In genomic region chr15:81315452-81316203, GRCh38 we compare ENCODE assay signal across 19 cellular contexts. TPM values are rescaled to one million over a fixed set of nuclear protein-coding genes. Genes with fewer than 3 reads are reported as not detected.
DNase-seq lines count a peak whose midpoint lies in the region; ATAC-seq and TF ChIP-seq lines count a peak whose summit lies in the region.
"Had no signal": no experiment of that assay in that cellular context is flagged by ENCODE, and none has a peak within 500 bp of the region (broad histone marks: within the 10 kb centered on the region; RNA-seq: fewer than 3 reads in every experiment).

No MANE protein-coding gene starts in this region.

- no peak overlapping the region for H3K4me3 ChIP-seq in lower lobe of right lung
- H3K4me3 ChIP-seq: adrenal gland, left lung, right atrium auricular region, tibial artery had no signal

- no peaks in the 10 kb centered on the region for H3K9me3 ChIP-seq in lower lobe of right lung
- H3K9me3 ChIP-seq: adrenal gland, left lung, right atrium auricular region, tibial artery had no signal

- DNase-seq in stimulated activated CD4-positive, alpha-beta T cell treated with anti-CD3 and anti-CD28 coated beads, Interleukin-1b, Interleukin-23, amount 100 ng/mL, for 48 hours: peak; percentile 30
- no peak for DNase-seq in stimulated activated CD4-positive, alpha-beta T cell treated with anti-CD3 and anti-CD28 coated beads, Interleukin-4, amount 100 ng/mL, for 1 hour
- no peak for DNase-seq in activated T-cell treated with anti-CD3 and anti-CD28 coated beads, Interleukin-2, amount 50 U/mL, for 24 hours
- DNase-seq in immature natural killer cell: peak in 2 of 3 donors; percentile 41 to 69
- DNase-seq in DMS114 treated with DMSO at 0.1 percent for 48 hours (lab: John Stamatoyannopoulos, UW; ENCODE audit: unreplicated experiment): no peak
- no peak for DNase-seq in WTC11 (ENCODE audit: low spot score)
- DNase-seq in lower lobe of right lung: no peak
- DNase-seq: activated CD4-positive, alpha-beta T cell treated with anti-CD3 and anti-CD28 coated beads for 48 hours; caudate nucleus; foreskin fibroblast; left lung; NCI-H2081 had no signal

- TF ChIP-seq CTCF in WTC11 (IDR thresholded peaks at IDR 0.05) (no peak), lower lobe of right lung (IDR thresholded peaks at IDR 0.05) (no peak)

- H3K27me3 Mint-ChIP-seq in activated T-cell treated with anti-CD3 and anti-CD28 coated beads, Interleukin-2, amount 50 U/mL, for 24 hours: no peaks in the 10 kb centered on the region
- H3K27me3 Mint-ChIP-seq in immature natural killer cell (ENCODE audit: low read depth in 3 of 3): peaks cover 0 to 1% (median 0%) of the 10 kb centered on the region in 3 donors
- no peaks in the 10 kb centered on the region; the same call in 1 of the 2 replicates for H3K27me3 Mint-ChIP-seq in WTC11 (ENCODE audit: low read depth)

- peak overlapping the region; percentile 74 for H3K27ac Mint-ChIP-seq in activated T-cell treated with anti-CD3 and anti-CD28 coated beads, Interleukin-2, amount 50 U/mL, for 24 hours
- H3K27ac Mint-ChIP-seq in immature natural killer cell (peak overlapping the region; percentile 61 to 96 (median 88)), WTC11 (no peak overlapping the region)

- peaks cover 59% of the 10 kb centered on the region for H3K4me1 Mint-ChIP-seq in activated T-cell treated with anti-CD3 and anti-CD28 coated beads, Interleukin-2, amount 50 U/mL, for 24 hours (ENCODE audit: low read depth)
- H3K4me1 Mint-ChIP-seq in immature natural killer cell: peaks cover 51 to 61% of the 10 kb centered on the region in 2 donors
- H3K4me1 Mint-ChIP-seq in WTC11: no peaks in the 10 kb centered on the region

- intact Hi-C loops in lower lobe of right lung (cut with DNase I): no loop called here

- POLR2A ChIA-PET in WTC11 (lab: Charles Lee): no interaction called here

- ATAC-seq in GM21717 (IDR thresholded peaks at IDR 0.05; ENCODE audit: unreplicated experiment): no peak
- no peak for ATAC-seq in WTC11
- ATAC-seq in lower lobe of right lung: no peak
- ATAC-seq: left lung had no signal

- H3K4me1 ChIP-seq in lower lobe of right lung: peaks cover 21% of the 10 kb centered on the region

- no peaks in the 10 kb centered on the region for H3K9me3 Mint-ChIP-seq in activated T-cell treated with anti-CD3 and anti-CD28 coated beads, Interleukin-2, amount 50 U/mL, for 24 hours
- H3K9me3 Mint-ChIP-seq in immature natural killer cell (no peaks in the 10 kb centered on the region), WTC11 (no peaks in the 10 kb centered on the region)

- no peak overlapping the region for H3K4me3 Mint-ChIP-seq in activated T-cell treated with anti-CD3 and anti-CD28 coated beads, Interleukin-2, amount 50 U/mL, for 24 hours
- H3K4me3 Mint-ChIP-seq in immature natural killer cell: peak overlapping the region in 2 of 5 donors; percentile 29 to 36
- no peak overlapping the region for H3K4me3 Mint-ChIP-seq in WTC11

- no peaks in the 10 kb centered on the region for H3K27me3 ChIP-seq in lower lobe of right lung (ENCODE audit: low read depth)
- H3K27me3 ChIP-seq: adrenal gland, left lung, right atrium auricular region, tibial artery had no signal

- peaks cover 89% of the 10 kb centered on the region for H3K36me3 Mint-ChIP-seq in activated T-cell treated with anti-CD3 and anti-CD28 coated beads, Interleukin-2, amount 50 U/mL, for 24 hours (ENCODE audit: low read depth)
- H3K36me3 Mint-ChIP-seq in immature natural killer cell (peaks cover 0 to 12% (median 4%) of the 10 kb centered on the region in 3 donors), WTC11 (peaks cover 28% of the 10 kb centered on the region)

- H3K36me3 ChIP-seq in lower lobe of right lung: peaks cover 50% of the 10 kb centered on the region
- H3K36me3 ChIP-seq: adrenal gland had no signal

- no peak overlapping the region for H3K27ac ChIP-seq in lower lobe of right lung
- H3K27ac ChIP-seq: adrenal gland, left lung, right atrium auricular region, tibial artery had no signal

- CTCF ChIA-PET in WTC11 (lab: Charles Lee): no interaction called here

TF ChIP-seq in WTC11, 78 proteins besides CTCF, POLR2A, EP300 and RAD21:
- no peak for TF ChIP-seq MYBL2 (CRISPR knock-in tag; IDR thresholded peaks at IDR 0.05)
- no peak for TF ChIP-seq JAZF1 (CRISPR knock-in tag; IDR thresholded peaks at IDR 0.05)
- no peak for TF ChIP-seq ZSCAN18 (CRISPR knock-in tag; IDR thresholded peaks at IDR 0.05)
- no peak for TF ChIP-seq GRHL2 (CRISPR knock-in tag; IDR thresholded peaks at IDR 0.05; ENCODE audit: insufficient replicate concordance, severe bottlenecking)
- TF ChIP-seq, protein P1, sequence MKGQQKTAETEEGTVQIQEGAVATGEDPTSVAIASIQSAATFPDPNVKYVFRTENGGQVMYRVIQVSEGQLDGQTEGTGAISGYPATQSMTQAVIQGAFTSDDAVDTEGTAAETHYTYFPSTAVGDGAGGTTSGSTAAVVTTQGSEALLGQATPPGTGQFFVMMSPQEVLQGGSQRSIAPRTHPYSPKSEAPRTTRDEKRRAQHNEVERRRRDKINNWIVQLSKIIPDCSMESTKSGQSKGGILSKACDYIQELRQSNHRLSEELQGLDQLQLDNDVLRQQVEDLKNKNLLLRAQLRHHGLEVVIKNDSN (CRISPR knock-in tag; IDR thresholded peaks at IDR 0.05): no peak
- TF ChIP-seq ETV6 (CRISPR knock-in tag; IDR thresholded peaks at IDR 0.05): no peak
- TF ChIP-seq ATF1 (CRISPR knock-in tag; IDR thresholded peaks at IDR 0.05): no peak

RNA-seq across cellular contexts. Expression of gene STARD5, which starts 8.3 kb away (rescaled TPM):
- 1 to 10 TPM in 2 of 3 donors, not detected in 1; 1.7 to 3.8 TPM for polyA plus RNA-seq in immature natural killer cell
- 6.3 to 7.2 TPM (median 6.8 TPM) in 3 replicates for total RNA-seq in WTC11 (2021)
- total RNA-seq in lower lobe of right lung: 5.2 TPM

RNA-seq across cellular contexts. Expression of gene TMC3, which starts 58.4 kb away (rescaled TPM):
- under 1 TPM in 1 of 3 donors, not detected in 2; 0.07 TPM for polyA plus RNA-seq in immature natural killer cell
- total RNA-seq in WTC11 (2021): not detected in 3 replicates
- total RNA-seq in lower lobe of right lung: not detected
- total RNA-seq: adrenal gland, left lung, MCF 10A, right atrium auricular region, RPMI7951 had no signal
- polyA plus RNA-seq: neural cell had no signal

Comparison
In these comparisons a context has a peak if more than half of its experiments do, and no peak if none do; other contexts are left out.
1. DNase-seq: peak in stimulated activated CD4-positive, alpha-beta T cell treated with anti-CD3 and anti-CD28 coated beads, Interleukin-1b, Interleukin-23, amount 100 ng/mL, for 48 hours (single experiment) and immature natural killer cell (2 of 3); none in stimulated activated CD4-positive, alpha-beta T cell treated with anti-CD3 and anti-CD28 coated beads, Interleukin-4, amount 100 ng/mL, for 1 hour (single experiment), activated T-cell treated with anti-CD3 and anti-CD28 coated beads, Interleukin-2, amount 50 U/mL, for 24 hours (single experiment), DMS114 treated with DMSO at 0.1 percent for 48 hours (single experiment), WTC11 (single experiment) and lower lobe of right lung (single experiment).